Comparison of ENCODE assay signal across 9 cellular contexts in the genomic region with DNA sequence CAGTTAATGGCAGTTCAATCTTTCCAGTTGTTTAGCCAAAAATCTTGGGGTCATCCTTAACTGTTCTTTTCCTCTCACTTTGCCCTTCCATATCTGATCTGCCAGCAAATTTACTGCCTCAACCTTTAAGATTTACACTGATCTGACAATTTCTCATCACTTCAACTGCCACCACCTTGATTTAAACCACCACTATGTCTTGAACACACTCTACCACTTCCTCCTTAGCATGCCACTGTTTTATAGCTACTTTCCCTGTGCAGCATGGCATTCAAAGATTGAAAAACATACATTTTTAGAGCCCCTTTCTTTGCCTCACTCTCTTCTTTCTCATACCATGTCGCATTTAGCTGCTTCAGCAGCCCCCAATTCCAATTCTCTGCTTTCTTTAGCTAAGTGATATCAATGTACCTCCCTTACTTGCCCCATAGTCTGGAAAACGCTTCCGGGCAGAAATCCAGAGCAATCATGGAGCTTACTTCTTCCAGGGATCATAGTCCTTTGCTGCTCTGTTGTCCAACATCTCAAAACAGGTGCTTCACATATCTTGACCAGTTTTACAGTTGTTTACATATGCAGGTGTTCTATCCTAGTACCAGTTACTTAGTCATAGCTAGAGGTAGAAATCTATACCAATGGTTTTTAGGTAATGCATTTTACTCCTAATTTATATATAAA. TPM values are rescaled to one million over a fixed set of nuclear protein-coding genes. Genes with fewer than 3 reads are reported as not detected.
A peak's percentile ranks its signal among the peaks of the same experiment; 100 is the strongest.
DNase-seq lines count a peak whose midpoint lies in the region; ATAC-seq and TF ChIP-seq lines count a peak whose summit lies in the region.
"Had no signal": no experiment of that assay in that cellular context is flagged by ENCODE, and none has a peak within 500 bp of the region (broad histone marks: within the 10 kb centered on the region; RNA-seq: fewer than 3 reads in every experiment).

No MANE protein-coding gene starts in this region.

- peaks cover 3% of the 10 kb centered on the region for H3K4me1 ChIP-seq in mucosa of descending colon (ENCODE audit: low read depth)
- H3K4me1 ChIP-seq in testis: no peaks in the 10 kb centered on the region
- H3K4me1 ChIP-seq in left ventricle myocardium inferior: no peaks in the 10 kb centered on the region

- H3K9me3 Mint-ChIP-seq in IgD-negative memory B cell: peaks cover 0 to 5% (median 1%) of the 10 kb centered on the region in 3 donors

- DNase-seq in mucosa of descending colon (peak in 2 of 3 donors; percentile 28 to 73), DMS114 treated with DMSO at 0.1 percent for 48 hours (lab: John Stamatoyannopoulos, UW; ENCODE audit: unreplicated experiment) (no peak), testis (no peak), left ventricle myocardium inferior (no peak)
- DNase-seq: NCI-H1417 treated with DMSO at 0.1 percent for 48 hours had no signal

- TF ChIP-seq POLR2A in testis (IDR thresholded peaks at IDR 0.05): no peak

- peaks cover 4% of the 10 kb centered on the region for H3K36me3 Mint-ChIP-seq in IgD-negative memory B cell

- H3K27me3 Mint-ChIP-seq in IgD-negative memory B cell: no peaks in the 10 kb centered on the region

- H3K9me3 ChIP-seq in mucosa of descending colon (peaks cover 3% of the 10 kb centered on the region), testis (no peaks in the 10 kb centered on the region), left ventricle myocardium inferior (replicated peaks) (no peaks in the 10 kb centered on the region)

- TF ChIP-seq CTCF in mucosa of descending colon (IDR thresholded peaks at IDR 0.05): no peak
- no peak for TF ChIP-seq CTCF in testis (IDR thresholded peaks at IDR 0.05)
- TF ChIP-seq CTCF in left ventricle myocardium inferior (IDR thresholded peaks at IDR 0.05; ENCODE audit: borderline replicate concordance): no peak

- H3K4me3 Mint-ChIP-seq in IgD-negative memory B cell: no peak overlapping the region

- 92 to 98% methylated on average over 3 of the region's 3 CpGs for WGBS in testis, 2 donors

- H3K36me3 ChIP-seq in mucosa of descending colon (ENCODE audit: low read depth) (no peaks in the 10 kb centered on the region), testis (ENCODE audit: low read depth, missing control alignments) (no peaks in the 10 kb centered on the region), left ventricle myocardium inferior (peaks cover 60% of the 10 kb centered on the region)

- H3K27me3 ChIP-seq in testis (no peaks in the 10 kb centered on the region), left ventricle myocardium inferior (ENCODE audit: low read depth) (no peaks in the 10 kb centered on the region)

- no peak overlapping the region for H3K27ac ChIP-seq in testis
- no peak overlapping the region for H3K27ac ChIP-seq in left ventricle myocardium inferior (replicated peaks)
- H3K27ac ChIP-seq: HL-60 had no signal

- intact Hi-C loops in mucosa of descending colon (cut with DNase I, micrococcal nuclease) (no loop called here), testis (cut with DNase I; ENCODE audit: low total_unique reads) (no loop called here), left ventricle myocardium inferior (cut with micrococcal nuclease) (no loop called here)

- H3K4me1 Mint-ChIP-seq in IgD-negative memory B cell: peaks cover 8 to 11% (median 10%) of the 10 kb centered on the region in 3 donors

- ATAC-seq in GM18868 (IDR thresholded peaks at IDR 0.05; ENCODE audit: unreplicated experiment) (peak; percentile 27), GM21717 (IDR thresholded peaks at IDR 0.05; ENCODE audit: unreplicated experiment) (peak; percentile 36), mucosa of descending colon (peak; percentile 94)

- H3K4me3 ChIP-seq in mucosa of descending colon: no peak overlapping the region
- H3K4me3 ChIP-seq in testis: no peak overlapping the region
- H3K4me3 ChIP-seq in left ventricle myocardium inferior: no peak overlapping the region

- peak overlapping the region in 2 of 3 donors; percentile 4 to 89 for H3K27ac Mint-ChIP-seq in IgD-negative memory B cell

RNA-seq across cellular contexts. Expression of a gene that starts 10.9 kb away (rescaled TPM):
- 0.56 TPM for polyA plus RNA-seq in IgD-negative memory B cell
- total RNA-seq in mucosa of descending colon: 10 to 100 TPM; 14.0 to 22.1 (median 15.5) TPM
- 10 to 100 TPM in 1 of 2 donors, 1 to 10 TPM in 1; 7.7 to 10.9 TPM for total RNA-seq in testis
- polyA plus RNA-seq in testis (ENCODE audit: insufficient read depth, low read depth, low replicate concordance): 6.7 TPM
- total RNA-seq in left ventricle myocardium inferior: 6.8 TPM

Comparison
In these comparisons a context has a peak if more than half of its experiments do, and no peak if none do; other contexts are left out.
1. ATAC-seq: peak in every context shown above with its lines; median percentile 94 in mucosa of descending colon; 36 in GM21717; 27 in GM18868.
2. DNase-seq: peak in mucosa of descending colon (2 of 3); none in DMS114 treated with DMSO at 0.1 percent for 48 hours (single experiment), testis (single experiment) and left ventricle myocardium inferior (single experiment).